In the genomic region with DNA sequence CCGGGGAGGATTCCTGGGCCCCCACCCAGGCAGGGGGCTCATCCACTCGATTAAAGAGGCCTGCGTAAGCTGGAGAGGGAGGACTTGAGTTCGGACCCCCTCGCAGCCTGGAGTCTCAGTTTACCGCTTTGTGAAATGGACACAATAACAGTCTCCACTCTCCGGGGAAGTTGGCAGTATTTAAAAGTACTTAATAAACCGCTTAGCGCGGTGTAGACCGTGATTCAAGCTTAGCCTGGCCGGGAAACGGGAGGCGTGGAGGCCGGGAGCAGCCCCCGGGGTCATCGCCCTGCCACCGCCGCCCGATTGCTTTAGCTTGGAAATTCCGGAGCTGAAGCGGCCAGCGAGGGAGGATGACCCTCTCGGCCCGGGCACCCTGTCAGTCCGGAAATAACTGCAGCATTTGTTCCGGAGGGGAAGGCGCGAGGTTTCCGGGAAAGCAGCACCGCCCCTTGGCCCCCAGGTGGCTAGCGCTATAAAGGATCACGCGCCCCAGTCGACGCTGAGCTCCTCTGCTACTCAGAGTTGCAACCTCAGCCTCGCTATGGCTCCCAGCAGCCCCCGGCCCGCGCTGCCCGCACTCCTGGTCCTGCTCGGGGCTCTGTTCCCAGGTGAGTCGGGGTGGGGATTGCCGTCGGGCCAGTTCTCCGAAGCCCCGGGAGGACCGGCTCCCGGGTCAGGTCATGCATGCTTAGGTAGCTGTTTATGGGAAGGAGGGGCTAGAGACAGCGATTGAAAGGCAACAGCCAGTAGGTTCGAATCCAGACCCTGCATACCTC, we compare ENCODE assay signal across 8 cellular contexts. TPM values are rescaled to one million over a fixed set of nuclear protein-coding genes. Genes with fewer than 3 reads are reported as not detected.
DNase-seq lines count a peak whose midpoint lies in the region; ATAC-seq, FAIRE-seq and TF ChIP-seq lines count a peak whose summit lies in the region.

A gene with protein sequence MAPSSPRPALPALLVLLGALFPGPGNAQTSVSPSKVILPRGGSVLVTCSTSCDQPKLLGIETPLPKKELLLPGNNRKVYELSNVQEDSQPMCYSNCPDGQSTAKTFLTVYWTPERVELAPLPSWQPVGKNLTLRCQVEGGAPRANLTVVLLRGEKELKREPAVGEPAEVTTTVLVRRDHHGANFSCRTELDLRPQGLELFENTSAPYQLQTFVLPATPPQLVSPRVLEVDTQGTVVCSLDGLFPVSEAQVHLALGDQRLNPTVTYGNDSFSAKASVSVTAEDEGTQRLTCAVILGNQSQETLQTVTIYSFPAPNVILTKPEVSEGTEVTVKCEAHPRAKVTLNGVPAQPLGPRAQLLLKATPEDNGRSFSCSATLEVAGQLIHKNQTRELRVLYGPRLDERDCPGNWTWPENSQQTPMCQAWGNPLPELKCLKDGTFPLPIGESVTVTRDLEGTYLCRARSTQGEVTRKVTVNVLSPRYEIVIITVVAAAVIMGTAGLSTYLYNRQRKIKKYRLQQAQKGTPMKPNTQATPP (plus strand): TSS at position 505 of the 779 bp plus-strand sequence. CDS start 40 bp downstream, at position 545.

- peak within 1 kb of the TSS; percentile 87 for H3K27ac ChIP-seq in CD8-positive, alpha-beta memory T cell (ENCODE audit: low read depth, low read length)
- H3K27ac ChIP-seq in KOPT-K1 (ENCODE audit: low read depth, low read length, poor library complexity, severe bottlenecking) (peak within 1 kb of the TSS; percentile 45), layer of hippocampus (ENCODE audit: low read depth, low read length) (peak within 1 kb of the TSS; percentile 56)

- no peaks in the 10 kb centered on the region for H3K9me3 ChIP-seq in CD8-positive, alpha-beta memory T cell (ENCODE audit: low read length)
- no peaks in the 10 kb centered on the region for H3K9me3 ChIP-seq in KOPT-K1 (ENCODE audit: insufficient read depth, low read length, poor library complexity, severe bottlenecking)

- no peaks in the 10 kb centered on the region for H3K9me3 Mint-ChIP-seq in CD8-positive, alpha-beta memory T cell

- peak within 1 kb of the TSS; percentile 83 to 94 (median 87) for H3K4me3 Mint-ChIP-seq in CD8-positive, alpha-beta memory T cell

- peak within 1 kb of the TSS; percentile 90 to 99 (median 95) for H3K27ac Mint-ChIP-seq in CD8-positive, alpha-beta memory T cell

- peak within 1 kb of the TSS; percentile 76 for H3K4me3 ChIP-seq in CD8-positive, alpha-beta memory T cell (ENCODE audit: low read length)
- peak within 1 kb of the TSS; percentile 17 for H3K4me3 ChIP-seq in WI38 (ENCODE audit: low read depth, low read length)
- H3K4me3 ChIP-seq in bronchial epithelial cell (ENCODE audit: low read depth, low read length) = peak within 1 kb of the TSS; percentile 34

- CTCF ChIA-PET in CD8-positive, alpha-beta memory T cell (lab: Charles Lee) = interaction anchor here (0.6 to 11.0 kb wide), 25 partner anchors 8 to 363 kb away, joined by 3 to 355 read pairs (median 4); a partner anchor contains a TSS

- POLR2A ChIA-PET in CD8-positive, alpha-beta memory T cell (lab: Charles Lee) = interaction anchor here (0.5 to 3.2 kb wide), 11 partner anchors 9 to 388 kb away, joined by 3 to 47 read pairs (median 9); a partner anchor contains a TSS

- peaks cover 21% of the 10 kb centered on the region for H3K4me1 ChIP-seq in CD8-positive, alpha-beta memory T cell (ENCODE audit: insufficient read depth, low read length)

- H3K36me3 Mint-ChIP-seq in CD8-positive, alpha-beta memory T cell = peaks cover 0 to 13% (median 0%) of the 10 kb centered on the region in 3 donors

- peaks cover 26 to 51% (median 31%) of the 10 kb centered on the region in 3 donors for H3K4me1 Mint-ChIP-seq in CD8-positive, alpha-beta memory T cell

- ATAC-seq in GM19467 (IDR thresholded peaks at IDR 0.05; ENCODE audit: unreplicated experiment) = peak; percentile 46

- H3K27me3 ChIP-seq in CD8-positive, alpha-beta memory T cell (ENCODE audit: insufficient read depth, low read length, poor library complexity, severe bottlenecking) = no peaks in the 10 kb centered on the region
- H3K27me3 ChIP-seq in bronchial epithelial cell (ENCODE audit: control insufficient read depth, insufficient read depth, low read length) = no peaks in the 10 kb centered on the region
- peaks cover 8% of the 10 kb centered on the region for H3K27me3 ChIP-seq in layer of hippocampus (ENCODE audit: control insufficient read depth, insufficient read depth, low read length)

- peak; percentile 61 to 81 (median 70) for DNase-seq in CD8-positive, alpha-beta memory T cell
- DNase-seq in bronchial epithelial cell (ENCODE audit: low read depth) = peak; percentile 34
- peak; percentile 72 for DNase-seq in stimulated activated CD4-positive, alpha-beta T cell treated with anti-CD3 and anti-CD28 coated beads, Interleukin-4, amount 100 ng/mL, for 1 hour
- no peak for DNase-seq in SIG-M5 (lab: John Stamatoyannopoulos, UW)

- FAIRE-seq in bronchial epithelial cell (lab: Jason Lieb, UNC) = no peak

- TF ChIP-seq CTCF in WI38 (IDR thresholded peaks at IDR 0.05; ENCODE audit: low read depth, low read length) (no peak), bronchial epithelial cell (IDR thresholded peaks at IDR 0.05; ENCODE audit: insufficient read depth, low read length, severe bottlenecking) (peak; percentile 25)

- no peaks in the 10 kb centered on the region for H3K36me3 ChIP-seq in CD8-positive, alpha-beta memory T cell (ENCODE audit: insufficient read depth, low read length)
- no peaks in the 10 kb centered on the region for H3K36me3 ChIP-seq in KOPT-K1 (ENCODE audit: insufficient read depth, low read length)
- no peaks in the 10 kb centered on the region for H3K36me3 ChIP-seq in bronchial epithelial cell (ENCODE audit: control insufficient read depth, insufficient read depth, low read length)

- H3K27me3 Mint-ChIP-seq in CD8-positive, alpha-beta memory T cell = peaks cover 0 to 2% of the 10 kb centered on the region in 2 donors

RNA-seq across cellular contexts. Expression of the gene that starts here (rescaled TPM):
- 10 to 100 TPM; 65.8 to 66.8 TPM for total RNA-seq in CD8-positive, alpha-beta memory T cell
- 13.1 TPM for polyA plus RNA-seq in CD8-positive, alpha-beta memory T cell
- total RNA-seq in bronchial epithelial cell = 0.79 and 0.90 TPM in 2 replicates

Comparison
In these comparisons a context has a peak if more than half of its experiments do, and no peak if none do; other contexts are left out.
1. RNA of the gene that starts here (total RNA-seq): 65.8 to 66.8 TPM in CD8-positive, alpha-beta memory T cell; 0.79 to 0.90 TPM in bronchial epithelial cell; every median in the first group is over 10 times any median in the second.
2. Peak in DNase-seq and H3K4me3 ChIP-seq in bronchial epithelial cell; RNA of the gene not detected or under 1 TPM.
3. H3K4me3 ChIP-seq: peak in every context shown above with its lines; median percentile 76 in CD8-positive, alpha-beta memory T cell; 34 in bronchial epithelial cell; 17 in WI38.
4. Peak in every context shown above with its lines, with median percentiles within 50 percentile points of each other: H3K27ac ChIP-seq.